In genomic region chr14:103186241-103186835, GRCh38 we compare ENCODE assay signal across 22 cellular contexts.
DNase-seq lines count a peak whose midpoint lies in the region; ATAC-seq and TF ChIP-seq lines count a peak whose summit lies in the region.
"Had no signal": no experiment of that assay in that cellular context is flagged by ENCODE, and none has a peak within 500 bp of the region (broad histone marks: within the 10 kb centered on the region; RNA-seq: fewer than 3 reads in every experiment).

No MANE protein-coding gene starts in this region.

- no peak overlapping the region for H3K27ac ChIP-seq in SK-N-SH (ENCODE audit: low read depth in 2 of 2, low read length in 1 of 2)
- H3K27ac ChIP-seq in duodenal mucosa (ENCODE audit: low read depth, low read length), result peak overlapping the region; percentile 4
- H3K27ac ChIP-seq in upper lobe of right lung, result no peak overlapping the region
- H3K27ac ChIP-seq in right atrium auricular region, result no peak overlapping the region
- no peak overlapping the region for H3K27ac ChIP-seq in brain microvascular endothelial cell
- H3K27ac ChIP-seq: BLaER1 treated with 17β-estradiol and CSF1 and Interleukin-3, amounts not matched to agents 10 nM and 100 nM; heart right ventricle had no signal

- no peak for TF ChIP-seq RAD21 in SK-N-SH (IDR thresholded peaks at IDR 0.05; ENCODE audit: low read length)

- ATAC-seq in SK-N-SH treated with all-trans-retinoic acid at 6 μM for 48 hours (no peak), upper lobe of right lung (no peak), GM21390 (IDR thresholded peaks at IDR 0.05; ENCODE audit: unreplicated experiment) (no peak)
- ATAC-seq: heart right ventricle had no signal

- no peak overlapping the region for H3K4me2 ChIP-seq in SK-N-SH
- H3K4me2 ChIP-seq: BLaER1 treated with 17β-estradiol and CSF1 and Interleukin-3, amounts not matched to agents 10 nM and 100 nM had no signal

- H3K4me1 ChIP-seq in SK-N-SH (ENCODE audit: control insufficient read depth in 1 of 2, insufficient read depth in 2 of 2, low read depth in 1 of 2, low read length in 1 of 2) (peaks cover 0 to 6% of the 10 kb centered on the region in 2 experiments; a peak in 1 of 4 replicates), duodenal mucosa (ENCODE audit: control insufficient read depth in 1 of 2, insufficient read depth in 2 of 2, low read length in 2 of 2) (peaks cover 21 to 32% of the 10 kb centered on the region in 2 donors), upper lobe of right lung (peaks cover 8% of the 10 kb centered on the region), right atrium auricular region (peaks cover 0 to 13% of the 10 kb centered on the region in 2 donors)

- TF ChIP-seq CTCF in SK-N-SH (IDR thresholded peaks at IDR 0.05) (no peak), mesothelial cell of epicardium (IDR thresholded peaks at IDR 0.05; ENCODE audit: unreplicated experiment) (no peak), upper lobe of right lung (IDR thresholded peaks at IDR 0.05) (no peak), right atrium auricular region (IDR thresholded peaks at IDR 0.05) (no peak), brain microvascular endothelial cell (IDR thresholded peaks at IDR 0.05; ENCODE audit: low read depth, low read length, missing control alignments) (no peak)

- CTCF ChIA-PET in SK-N-SH (lab: Yijun Ruan, JAX), result interaction anchor here (0.6 to 6.4 kb wide), 19 partner anchors 10 to 112 kb away, joined by 3 to 59 read pairs (median 3); partner anchors contain the start of gene EXOC3L4

- H3K9me2 ChIP-seq in SK-N-SH, result no peaks in the 10 kb centered on the region

- 72% methylated on average over 8 of the region's 9 CpGs for WGBS in SK-N-SH (ENCODE audit: low lambda C conversion rate)

- no peak overlapping the region for H2AFZ ChIP-seq in SK-N-SH (ENCODE audit: low read depth)

- no peaks in the 10 kb centered on the region for H3K79me2 ChIP-seq in SK-N-SH (ENCODE audit: insufficient read depth)

- H3K9ac ChIP-seq in SK-N-SH (no peak overlapping the region), duodenal mucosa (ENCODE audit: low read depth in 1 of 2, low read length in 2 of 2) (peak overlapping the region in 1 of 2 donors; percentile 10)

- H3K36me3 ChIP-seq in SK-N-SH (replicated peaks in 1 of 2; ENCODE audit: control insufficient read depth in 1 of 2, insufficient read depth in 2 of 2, low read length in 1 of 2) (no peaks in the 10 kb centered on the region), duodenal mucosa (ENCODE audit: control insufficient read depth in 1 of 2, insufficient read depth in 2 of 2, low read length in 2 of 2) (no peaks in the 10 kb centered on the region), upper lobe of right lung (no peaks in the 10 kb centered on the region), right atrium auricular region (no peaks in the 10 kb centered on the region), brain microvascular endothelial cell (replicated peaks) (no peaks in the 10 kb centered on the region)
- H3K36me3 ChIP-seq: BLaER1 treated with 17β-estradiol and CSF1 and Interleukin-3, amounts not matched to agents 10 nM and 100 nM; heart right ventricle; MG63 had no signal

- no peaks in the 10 kb centered on the region for H3K9me3 Mint-ChIP-seq in mesothelial cell of epicardium
- H3K9me3 Mint-ChIP-seq: activated naive CD4-positive, alpha-beta T cell treated with anti-CD3 and anti-CD28 coated beads for 36 hours; activated T-cell treated with anti-CD3 and anti-CD28 coated beads, Interleukin-2, amount 50 U/mL, for 24 hours had no signal

- POLR2A ChIA-PET in SK-N-SH (lab: Yijun Ruan, JAX), result no interaction called here

- H3K27me3 Mint-ChIP-seq in mesothelial cell of epicardium (ENCODE audit: low read depth), result peaks cover 15% of the 10 kb centered on the region

- H3K4me3 ChIP-seq in SK-N-SH (ENCODE audit: low read depth in 2 of 2, low read length in 1 of 2) (no peak overlapping the region), duodenal mucosa (ENCODE audit: low read depth in 1 of 2, low read length in 2 of 2) (peak overlapping the region; percentile 34 to 38), upper lobe of right lung (no peak overlapping the region), right atrium auricular region (no peak overlapping the region), brain microvascular endothelial cell (ENCODE audit: low read depth, low read length) (no peak overlapping the region)
- H3K4me3 ChIP-seq: BLaER1 treated with 17β-estradiol and CSF1 and Interleukin-3, amounts not matched to agents 10 nM and 100 nM; heart right ventricle; lung; MG63 had no signal

- no peaks in the 10 kb centered on the region for H3K9me3 ChIP-seq in SK-N-SH
- no peaks in the 10 kb centered on the region for H3K9me3 ChIP-seq in duodenal mucosa (ENCODE audit: control insufficient read depth in 1 of 2, low read length in 2 of 2)
- no peaks in the 10 kb centered on the region for H3K9me3 ChIP-seq in upper lobe of right lung
- H3K9me3 ChIP-seq in right atrium auricular region, result no peaks in the 10 kb centered on the region
- H3K9me3 ChIP-seq: heart right ventricle, MG63 had no signal

- H3K4me1 Mint-ChIP-seq in mesothelial cell of epicardium, result peaks cover 25% of the 10 kb centered on the region

- intact Hi-C loops in upper lobe of right lung (cut with DNase I), result loop anchor here (5.0 to 10.0 kb wide), 2 partner anchors 82 to 106 kb away; no protein-coding TSS in a partner anchor

- H3K4me3 Mint-ChIP-seq in mesothelial cell of epicardium, result no peak overlapping the region
- H3K4me3 Mint-ChIP-seq: activated naive CD4-positive, alpha-beta T cell treated with anti-CD3 and anti-CD28 coated beads for 36 hours; activated T-cell treated with anti-CD3 and anti-CD28 coated beads, Interleukin-2, amount 50 U/mL, for 24 hours had no signal

- DNase-seq in SK-N-SH (peak; percentile 80), mesothelial cell of epicardium (ENCODE audit: low spot score in 2 of 2, unreplicated experiment in 2 of 2) (no peak), upper lobe of right lung (peak; percentile 7), right atrium auricular region (ENCODE audit: low spot score) (no peak), brain microvascular endothelial cell (no peak)
- DNase-seq: activated CD4-positive, alpha-beta T cell treated with anti-CD3 and anti-CD28 coated beads for 1 hour; activated CD8-positive, alpha-beta memory T cell treated with anti-CD3 and anti-CD28 coated beads for 24 hours; activated naive CD4-positive, alpha-beta T cell treated with anti-CD3 and anti-CD28 coated beads for 36 hours; activated T-cell treated with anti-CD3 and anti-CD28 coated beads, Interleukin-2, amount 50 U/mL, for 24 hours; amniotic stem cell; dermis blood vessel endothelial cell; heart right ventricle; MG63; NCI-H1417; NCI-H2107; NCI-H510A; Right ventricle myocardium superior had no signal

- peak in 1 of 2 experiments; percentile 21; a peak in 1 of 4 replicates for TF ChIP-seq EP300 in SK-N-SH (IDR thresholded peaks at IDR 0.05; ENCODE audit: borderline replicate concordance in 1 of 2, low read depth in 1 of 2, low read length in 1 of 2)

- in situ Hi-C loops in brain microvascular endothelial cell (cut with HindIII; ENCODE audit: low pct_ligation_motif_present, low sequenced_read_pairs), result no loop called here

- H4K20me1 ChIP-seq in SK-N-SH (ENCODE audit: insufficient read depth), result no peaks in the 10 kb centered on the region
- H4K20me1 ChIP-seq: BLaER1 treated with 17β-estradiol and CSF1 and Interleukin-3, amounts not matched to agents 10 nM and 100 nM had no signal

- H3K36me3 Mint-ChIP-seq in mesothelial cell of epicardium, result no peaks in the 10 kb centered on the region

- H3K27ac Mint-ChIP-seq in mesothelial cell of epicardium, result peak overlapping the region; percentile 43
- H3K27ac Mint-ChIP-seq: activated naive CD4-positive, alpha-beta T cell treated with anti-CD3 and anti-CD28 coated beads for 36 hours; activated T-cell treated with anti-CD3 and anti-CD28 coated beads, Interleukin-2, amount 50 U/mL, for 24 hours had no signal

- no peaks in the 10 kb centered on the region for H3F3A ChIP-seq in SK-N-SH (replicated peaks; ENCODE audit: insufficient read depth)

- H3K27me3 ChIP-seq in SK-N-SH (ENCODE audit: insufficient read depth), result no peaks in the 10 kb centered on the region
- H3K27me3 ChIP-seq in duodenal mucosa (ENCODE audit: control insufficient read depth in 1 of 2, insufficient read depth in 2 of 2, low read length in 2 of 2), result peaks cover 0 to 3% of the 10 kb centered on the region in 2 donors
- peaks cover 30% of the 10 kb centered on the region for H3K27me3 ChIP-seq in upper lobe of right lung
- H3K27me3 ChIP-seq in right atrium auricular region, result peaks cover 0 to 7% of the 10 kb centered on the region in 2 donors
- peaks cover 33% of the 10 kb centered on the region for H3K27me3 ChIP-seq in brain microvascular endothelial cell (replicated peaks)
- H3K27me3 ChIP-seq: MG63 had no signal

TF ChIP-seq in SK-N-SH, 30 proteins besides CTCF, POLR2A, EP300 and RAD21:
- TF ChIP-seq GATA2 (CRISPR knock-in tag; IDR thresholded peaks at IDR 0.05) (peak; percentile 63; the same call in 1 of the 2 replicates), RCOR1 (IDR thresholded peaks at IDR 0.05; ENCODE audit: low read length) (peak; percentile 66; the same call in 1 of the 2 replicates), FOSL2 (IDR thresholded peaks at IDR 0.05; ENCODE audit: borderline replicate concordance, low read depth) (no peak)
TF ChIP-seq in SK-N-SH: peak in this region for 2.

TF ChIP-seq in SK-N-SH treated with all-trans-retinoic acid at 6 μM for 48 hours, 23 proteins besides CTCF, POLR2A, EP300 and RAD21 (continues in another document):
- TF ChIP-seq BACH2 (CRISPR knock-in tag; IDR thresholded peaks at IDR 0.05; ENCODE audit: borderline replicate concordance) (no peak), RARB (CRISPR knock-in tag; IDR thresholded peaks at IDR 0.05) (no peak), PPARA (CRISPR knock-in tag; IDR thresholded peaks at IDR 0.05; ENCODE audit: borderline replicate concordance) (no peak), ZC3H10 (CRISPR knock-in tag; IDR thresholded peaks at IDR 0.05) (no peak), CSRNP3 (CRISPR knock-in tag; IDR thresholded peaks at IDR 0.05) (no peak), ARNTL (CRISPR knock-in tag; IDR thresholded peaks at IDR 0.05; ENCODE audit: borderline replicate concordance, low read depth) (no peak)

Comparison
In these comparisons a context has a peak if more than half of its experiments do, and no peak if none do; other contexts are left out.
1. DNase-seq: peak in SK-N-SH (single experiment) and upper lobe of right lung (single experiment); none in mesothelial cell of epicardium (0 of 2), right atrium auricular region (single experiment) and brain microvascular endothelial cell (single experiment).
2. H3K4me3 ChIP-seq: peak in duodenal mucosa (2 of 2); none in SK-N-SH (0 of 2), upper lobe of right lung (single experiment), right atrium auricular region (0 of 2) and brain microvascular endothelial cell (single experiment).